15 cellular contexts compared by ENCODE assay signal in the genomic region with DNA sequence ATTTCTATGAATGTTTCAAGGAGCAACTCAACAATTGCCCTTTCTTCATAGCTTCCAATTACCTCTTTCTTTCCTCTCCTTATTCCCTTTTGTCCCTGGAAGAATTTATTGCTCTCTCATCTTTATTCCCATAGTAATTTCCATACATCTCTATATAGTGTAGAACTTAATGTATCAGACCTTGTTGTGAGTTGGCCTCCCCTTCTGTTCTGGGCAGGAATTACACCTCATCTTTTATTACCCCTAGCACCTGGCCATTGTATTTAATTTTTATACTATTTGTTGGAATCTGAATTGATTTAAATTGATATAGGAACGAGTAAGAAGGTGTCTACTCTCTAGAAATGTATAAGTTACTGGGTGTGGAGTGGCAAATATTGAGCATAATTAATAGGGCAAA.
DNase-seq lines count a peak whose midpoint lies in the region; ATAC-seq, FAIRE-seq and TF ChIP-seq lines count a peak whose summit lies in the region.
"Had no signal": no experiment of that assay in that cellular context is flagged by ENCODE, and none has a peak within 500 bp of the region (broad histone marks: within the 10 kb centered on the region; RNA-seq: fewer than 3 reads in every experiment).

No MANE protein-coding gene starts in this region.

- H3K9me3 ChIP-seq in K562 (replicated peaks; ENCODE audit: control insufficient read depth, insufficient read depth, low read depth, low read length) = no peaks in the 10 kb centered on the region
- no peaks in the 10 kb centered on the region for H3K9me3 ChIP-seq in esophagus muscularis mucosa

- no peak for DNase-seq in HL-60 (ENCODE audit: low read depth in 1 of 2, low spot score in 1 of 2)
- DNase-seq in K562 (ENCODE audit: extremely low read depth in 1 of 4, low spot score in 3 of 4) = no peak
- no peak for DNase-seq in left colon
- DNase-seq in GM19238 (ENCODE audit: insufficient read length, low spot score) = no peak
- DNase-seq in NCI-H774 (lab: John Stamatoyannopoulos, UW) = no peak
- no peak for DNase-seq in iPS-NIHi11 (ENCODE audit: low spot score)
- DNase-seq in esophagus muscularis mucosa (ENCODE audit: extremely low spot score) = no peak
- DNase-seq: activated CD4-positive, alpha-beta T cell treated with anti-CD3 and anti-CD28 coated beads for 1 hour; activated T-cell treated with anti-CD3 and anti-CD28 coated beads, Interleukin-2, amount 50 U/mL, for 4 hours; C1 segment of cervical spinal cord; GF-D8; naive B cell; NCI-H187; stimulated activated CD4-positive, alpha-beta T cell treated with anti-CD3 and anti-CD28 coated beads, Interleukin-4, amount 100 ng/mL, for 24 hours had no signal

- H3K9ac ChIP-seq in K562 (ENCODE audit: insufficient read depth in 1 of 2, low read depth in 2 of 2, low read length in 2 of 2) = no peak overlapping the region

- WGBS in K562 (ENCODE audit: insufficient coverage, low coverage, missing lambda C conversion rate) = 0% methylated on average over 1 of the region's 1 CpG
- 100% methylated on average over 1 of the region's 1 CpG for WGBS in esophagus muscularis mucosa

- BruUV-seq in K562 (replicated peaks; lab: Mats Ljungman, UMichigan) = no TSS peak

- H3K27me3 ChIP-seq in HL-60 (ENCODE audit: insufficient read depth, poor library complexity, severe bottlenecking) (no peaks in the 10 kb centered on the region), K562 (ENCODE audit: control insufficient read depth in 2 of 2, insufficient read depth in 2 of 2, low read length in 2 of 2) (no peaks in the 10 kb centered on the region), esophagus muscularis mucosa (no peaks in the 10 kb centered on the region)

- H3K79me2 ChIP-seq in K562 (ENCODE audit: control insufficient read depth, insufficient read depth, low read length) = no peaks in the 10 kb centered on the region

- TF ChIP-seq RAD21 in K562 (CRISPR knock-in tag; conservative IDR thresholded peaks at IDR 0.05 in 1 of 2, IDR thresholded peaks at IDR 0.05 in 1 of 2) = peak in 1 of 2 experiments; percentile 36; a peak in 2 of 4 replicates

- CTCF ChIA-PET in K562 (lab: Yijun Ruan, JAX; ENCODE audit: low intra/inter-chr PET ratio) = no interaction called here

- H3K36me3 ChIP-seq in K562 (ENCODE audit: control insufficient read depth, insufficient read depth, low read length) (no peaks in the 10 kb centered on the region), esophagus muscularis mucosa (no peaks in the 10 kb centered on the region)

- no peaks in the 10 kb centered on the region for H4K20me1 ChIP-seq in K562 (replicated peaks; ENCODE audit: control insufficient read depth, insufficient read depth, low read length)

- H3K4me2 ChIP-seq in K562 (ENCODE audit: insufficient read depth, low read length) = no peak overlapping the region

- TF ChIP-seq POLR2A in K562 (conservative IDR thresholded peaks at IDR 0.05) (no peak), esophagus muscularis mucosa (IDR thresholded peaks at IDR 0.05; ENCODE audit: low read depth) (no peak)

- no peak overlapping the region for H2AFZ ChIP-seq in K562 (ENCODE audit: low read depth, low read length)

- FAIRE-seq in K562 (lab: Jason Lieb, UNC) = no peak

- no peak overlapping the region for H3K4me3 ChIP-seq in HL-60 (replicated peaks; ENCODE audit: insufficient read depth, low read length)
- no peak overlapping the region for H3K4me3 ChIP-seq in K562
- no peak overlapping the region for H3K4me3 ChIP-seq in esophagus muscularis mucosa

- no peak for TF ChIP-seq EP300 in K562 (IDR thresholded peaks at IDR 0.05; ENCODE audit: low read length)
- TF ChIP-seq EP300 in esophagus muscularis mucosa (IDR thresholded peaks at IDR 0.05) = no peak

- in situ Hi-C loops in K562 (cut with MboI) = no loop called here

- ATAC-seq in K562 (no peak), left colon (peak; percentile 66)
- ATAC-seq: activated T-cell treated with anti-CD3 and anti-CD28 coated beads, Interleukin-2, amount 50 U/mL, for 4 hours had no signal

- H3K4me1 ChIP-seq in K562 (replicated peaks in 1 of 2; ENCODE audit: control insufficient read depth in 2 of 2, insufficient read depth in 2 of 2, low read length in 2 of 2) (no peaks in the 10 kb centered on the region), esophagus muscularis mucosa (no peaks in the 10 kb centered on the region)

- peak; percentile 75 for TF ChIP-seq CTCF in C4-2B (conservative IDR thresholded peaks at IDR 0.05)
- TF ChIP-seq CTCF in HL-60 (IDR thresholded peaks at IDR 0.05; ENCODE audit: insufficient read depth, low read length) = peak; percentile 15
- TF ChIP-seq CTCF in K562 (IDR thresholded peaks at IDR 0.05 in 2 of 3, conservative IDR thresholded peaks at IDR 0.05 in 1 of 3; ENCODE audit: insufficient read depth in 2 of 3, low read depth in 1 of 3, low read length in 3 of 3) = peak in 2 of 3 experiments; percentile 19 to 24; a peak in 1 of 6 replicates
- peak in 1 of 3 experiments; percentile 18 for TF ChIP-seq CTCF in esophagus muscularis mucosa (IDR thresholded peaks at IDR 0.05)

- H3K27ac ChIP-seq in C4-2B (no peak overlapping the region), HL-60 (replicated peaks) (no peak overlapping the region), K562 (ENCODE audit: extremely low read depth, low read depth, low read length) (no peak overlapping the region), esophagus muscularis mucosa (replicated peaks in 1 of 4) (no peak overlapping the region)

- intact Hi-C loops in K562 (cut with micrococcal nuclease) = no loop called here
- intact Hi-C loops in left colon (cut with DNase I, micrococcal nuclease) = no loop called here
- intact Hi-C loops in esophagus muscularis mucosa (cut with DNase I) = no loop called here

- POLR2A ChIA-PET in K562 (lab: Yijun Ruan, JAX) = no interaction called here

- H3K9me1 ChIP-seq in K562 (ENCODE audit: control insufficient read depth, insufficient read depth, low read length) = no peaks in the 10 kb centered on the region

TF ChIP-seq in K562, 482 proteins besides CTCF, POLR2A, EP300 and RAD21:
- TF ChIP-seq TRIM28 (IDR thresholded peaks at IDR 0.05) (no peak), POLR2H (tag; IDR thresholded peaks at IDR 0.05; ENCODE audit: low read depth) (no peak)
TF ChIP-seq in K562: peak in this region for 0.
